34 cellular contexts compared by ENCODE assay signal in genomic region chr13:32674503-32674902, GRCh38.
A peak's percentile ranks its signal among the peaks of the same experiment; 100 is the strongest.
DNase-seq lines count a peak whose midpoint lies in the region; ATAC-seq and TF ChIP-seq lines count a peak whose summit lies in the region.
"Had no signal": no experiment of that assay in that cellular context is flagged by ENCODE, and none has a peak within 500 bp of the region (broad histone marks: within the 10 kb centered on the region; RNA-seq: fewer than 3 reads in every experiment).

No MANE protein-coding gene starts in this region.

- no peak for ATAC-seq in activated CD8-positive, alpha-beta memory T cell treated with anti-CD3 and anti-CD28 coated beads, Interleukin-2, amount 10 ng/mL, durations not matched to agents 7 days and 5 days
- no peak for ATAC-seq in stimulated activated effector memory CD8-positive, alpha-beta T cell treated with anti-CD3 and anti-CD28 coated beads, Interleukin-12 subunit alpha, Interleukin-12 subunit beta, amount 100 ng/mL, for 72 hours
- ATAC-seq in GM21576 (IDR thresholded peaks at IDR 0.05; ENCODE audit: unreplicated experiment) = no peak
- ATAC-seq: A549; CD8-positive, alpha-beta T cell had no signal

- CTCF ChIA-PET in activated CD8-positive, alpha-beta memory T cell treated with anti-CD3 and anti-CD28 coated beads, Interleukin-2, amount 10 ng/mL, durations not matched to agents 7 days and 5 days (lab: Charles Lee) = interaction anchor here (0.6 to 1.1 kb wide), 2 partner anchors 35 to 310 kb away, joined by 3 read pairs; no protein-coding TSS in a partner anchor
- CTCF ChIA-PET in HEK293 (lab: Yijun Ruan, JAX) = no interaction called here

- no peaks in the 10 kb centered on the region for H3K4me1 ChIP-seq in HEK293 (ENCODE audit: control insufficient read depth, insufficient read depth, low read length)
- H3K4me1 ChIP-seq: A549; BE2C; BLaER1; BLaER1 treated with 17β-estradiol and CSF1 and Interleukin-3, amounts not matched to agents 10 nM and 100 nM; Caco-2 had no signal

- no peak overlapping the region for H3K27ac ChIP-seq in HEK293 (ENCODE audit: extremely low read depth, low read depth, low read length)
- H3K27ac ChIP-seq: 22Rv1; A549; BLaER1; BLaER1 treated with 17β-estradiol and CSF1 and Interleukin-3, amounts not matched to agents 10 nM and 100 nM; C4-2B had no signal

- TF ChIP-seq CTCF in HEK293 (tag by site-specific recombination; IDR thresholded peaks at IDR 0.05) (no peak), chondrocyte (IDR thresholded peaks at IDR 0.05) (no peak), CD14-positive monocyte (IDR thresholded peaks at IDR 0.05) (no peak)

- no peak overlapping the region for H3K4me3 Mint-ChIP-seq in activated CD8-positive, alpha-beta memory T cell treated with anti-CD3 and anti-CD28 coated beads, Interleukin-2, amount 10 ng/mL, durations not matched to agents 7 days and 5 days
- no peak overlapping the region for H3K4me3 Mint-ChIP-seq in chondrocyte (ENCODE audit: unreplicated experiment)
- no peak overlapping the region for H3K4me3 Mint-ChIP-seq in stimulated activated effector memory CD8-positive, alpha-beta T cell treated with anti-CD3 and anti-CD28 coated beads, Interleukin-12 subunit alpha, Interleukin-12 subunit beta, amount 100 ng/mL, for 72 hours
- no peak overlapping the region for H3K4me3 Mint-ChIP-seq in CD14-positive monocyte
- H3K4me3 Mint-ChIP-seq: B cell; CD4-positive, alpha-beta memory T cell; CD4-positive, alpha-beta T cell; CD4-positive, CD25-positive, alpha-beta regulatory T cell; CD8-positive, alpha-beta memory T cell; CD8-positive, alpha-beta T cell had no signal

- DNase-seq in activated CD8-positive, alpha-beta memory T cell treated with anti-CD3 and anti-CD28 coated beads, Interleukin-2, amount 10 ng/mL, durations not matched to agents 7 days and 5 days = no peak
- no peak for DNase-seq in activated CD8-positive, alpha-beta memory T cell treated with anti-CD3 and anti-CD28 coated beads, Interleukin-2, amount 50 U/mL, for 48 hours
- no peak for DNase-seq in chondrocyte (ENCODE audit: low spot score)
- no peak for DNase-seq in stimulated activated effector memory CD8-positive, alpha-beta T cell treated with anti-CD3 and anti-CD28 coated beads, Interleukin-12 subunit alpha, Interleukin-12 subunit beta, amount 100 ng/mL, for 72 hours (ENCODE audit: low spot score in 2 of 2)
- no peak for DNase-seq in SKM-1 (lab: John Stamatoyannopoulos, UW; ENCODE audit: unreplicated experiment)
- no peak for DNase-seq in CD14-positive monocyte (ENCODE audit: low spot score)
- DNase-seq: 8988T; ACHN; AML-193; BE2C; C1 segment of cervical spinal cord; Caco-2; Calu3; CD4-positive, alpha-beta memory T cell; CD4-positive, alpha-beta T cell; CD4-positive, CD25-positive, alpha-beta regulatory T cell; CD8-positive, alpha-beta memory T cell; CD8-positive, alpha-beta T cell; COR-L47; DMS 273 treated with DMSO at 0.1 percent for 48 hours; DMS153; DMS53; DMS79; DMS79 treated with DMSO at 0.1 percent for 48 hours; DND-41; EL had no signal

- peaks cover 3 to 6% of the 10 kb centered on the region in 2 experiments for H3K36me3 ChIP-seq in HEK293 (ENCODE audit: control insufficient read depth in 2 of 2, insufficient read depth in 1 of 2, low read length in 2 of 2)

- H3K9me3 ChIP-seq in HEK293 (ENCODE audit: control insufficient read depth, insufficient read depth, low read depth, low read length) = no peaks in the 10 kb centered on the region
- H3K9me3 ChIP-seq: BE2C; BLaER1; BLaER1 treated with 17β-estradiol and CSF1 and Interleukin-3, amounts not matched to agents 10 nM and 100 nM; Caco-2 had no signal

- no peak overlapping the region for H3K4me3 ChIP-seq in HEK293 (ENCODE audit: low read depth, low read length)
- H3K4me3 ChIP-seq: A549; BLaER1; BLaER1 treated with 17β-estradiol and CSF1 and Interleukin-3, amounts not matched to agents 10 nM and 100 nM had no signal

- no peaks in the 10 kb centered on the region for H3K9me3 Mint-ChIP-seq in activated CD8-positive, alpha-beta memory T cell treated with anti-CD3 and anti-CD28 coated beads, Interleukin-2, amount 10 ng/mL, durations not matched to agents 7 days and 5 days (ENCODE audit: low read depth)
- H3K9me3 Mint-ChIP-seq in chondrocyte (ENCODE audit: low read depth) = peaks cover 5% of the 10 kb centered on the region
- no peaks in the 10 kb centered on the region for H3K9me3 Mint-ChIP-seq in stimulated activated effector memory CD8-positive, alpha-beta T cell treated with anti-CD3 and anti-CD28 coated beads, Interleukin-12 subunit alpha, Interleukin-12 subunit beta, amount 100 ng/mL, for 72 hours
- H3K9me3 Mint-ChIP-seq in CD14-positive monocyte = peaks cover 0 to 4% (median 0%) of the 10 kb centered on the region in 7 donors
- H3K9me3 Mint-ChIP-seq: CD4-positive, alpha-beta memory T cell; CD4-positive, alpha-beta T cell; CD8-positive, alpha-beta memory T cell; CD8-positive, alpha-beta T cell had no signal

- no peaks in the 10 kb centered on the region for H3K27me3 Mint-ChIP-seq in activated CD8-positive, alpha-beta memory T cell treated with anti-CD3 and anti-CD28 coated beads, Interleukin-2, amount 10 ng/mL, durations not matched to agents 7 days and 5 days
- H3K27me3 Mint-ChIP-seq in chondrocyte (ENCODE audit: low read depth) (no peaks in the 10 kb centered on the region), CD14-positive monocyte (ENCODE audit: low read depth in 3 of 3) (no peaks in the 10 kb centered on the region)
- H3K27me3 Mint-ChIP-seq: B cell; CD4-positive, alpha-beta memory T cell; CD4-positive, alpha-beta T cell; CD4-positive, CD25-positive, alpha-beta regulatory T cell; CD8-positive, alpha-beta memory T cell had no signal

- H3K27ac Mint-ChIP-seq in activated CD8-positive, alpha-beta memory T cell treated with anti-CD3 and anti-CD28 coated beads, Interleukin-2, amount 10 ng/mL, durations not matched to agents 7 days and 5 days = peak overlapping the region; percentile 13
- H3K27ac Mint-ChIP-seq in chondrocyte (ENCODE audit: unreplicated experiment) = peak overlapping the region; percentile 28
- H3K27ac Mint-ChIP-seq in stimulated activated effector memory CD8-positive, alpha-beta T cell treated with anti-CD3 and anti-CD28 coated beads, Interleukin-12 subunit alpha, Interleukin-12 subunit beta, amount 100 ng/mL, for 72 hours = peak overlapping the region; percentile 2
- H3K27ac Mint-ChIP-seq in CD14-positive monocyte = no peak overlapping the region
- H3K27ac Mint-ChIP-seq: B cell; CD4-positive, alpha-beta T cell; CD8-positive, alpha-beta memory T cell; CD8-positive, alpha-beta T cell had no signal

- H3K36me3 Mint-ChIP-seq in activated CD8-positive, alpha-beta memory T cell treated with anti-CD3 and anti-CD28 coated beads, Interleukin-2, amount 10 ng/mL, durations not matched to agents 7 days and 5 days = peaks cover 36% of the 10 kb centered on the region
- H3K36me3 Mint-ChIP-seq in chondrocyte (ENCODE audit: low read depth) = peaks cover 26% of the 10 kb centered on the region
- H3K36me3 Mint-ChIP-seq in stimulated activated effector memory CD8-positive, alpha-beta T cell treated with anti-CD3 and anti-CD28 coated beads, Interleukin-12 subunit alpha, Interleukin-12 subunit beta, amount 100 ng/mL, for 72 hours = peaks cover 88% of the 10 kb centered on the region
- H3K36me3 Mint-ChIP-seq in CD14-positive monocyte = peaks cover 68 to 70% of the 10 kb centered on the region in 2 donors

- intact Hi-C loops in CD14-positive monocyte (cut with micrococcal nuclease) = no loop called here

- POLR2A ChIA-PET in HEK293 (lab: Yijun Ruan, JAX) = no interaction called here

- H3K4me1 Mint-ChIP-seq in activated CD8-positive, alpha-beta memory T cell treated with anti-CD3 and anti-CD28 coated beads, Interleukin-2, amount 10 ng/mL, durations not matched to agents 7 days and 5 days = no peaks in the 10 kb centered on the region
- H3K4me1 Mint-ChIP-seq in chondrocyte (ENCODE audit: low read depth) = peaks cover 15% of the 10 kb centered on the region
- peaks cover 6% of the 10 kb centered on the region for H3K4me1 Mint-ChIP-seq in stimulated activated effector memory CD8-positive, alpha-beta T cell treated with anti-CD3 and anti-CD28 coated beads, Interleukin-12 subunit alpha, Interleukin-12 subunit beta, amount 100 ng/mL, for 72 hours
- H3K4me1 Mint-ChIP-seq in CD14-positive monocyte = no peaks in the 10 kb centered on the region
- H3K4me1 Mint-ChIP-seq: B cell; CD4-positive, alpha-beta memory T cell; CD8-positive, alpha-beta memory T cell had no signal

TF ChIP-seq in HEK293, 187 proteins besides CTCF, POLR2A, EP300 and RAD21:
- TF ChIP-seq KLF16 (tag by site-specific recombination; IDR thresholded peaks at IDR 0.05) (no peak), ZNF133 (tag by site-specific recombination; IDR thresholded peaks at IDR 0.05) (peak; percentile 96), ZNF768 (tag by site-specific recombination; IDR thresholded peaks at IDR 0.05) (no peak), ZNF707 (tag by site-specific recombination; IDR thresholded peaks at IDR 0.05) (no peak), SCRT2 (tag by site-specific recombination; IDR thresholded peaks at IDR 0.05) (no peak), ZNF280C (tag by site-specific recombination; IDR thresholded peaks at IDR 0.05) (no peak)
TF ChIP-seq in HEK293: peak in this region for 1.

Comparison
In these comparisons a context has a peak if more than half of its experiments do, and no peak if none do; other contexts are left out.
1. H3K27ac Mint-ChIP-seq: peak in activated CD8-positive, alpha-beta memory T cell treated with anti-CD3 and anti-CD28 coated beads, Interleukin-2, amount 10 ng/mL, durations not matched to agents 7 days and 5 days (single experiment), chondrocyte (single experiment) and stimulated activated effector memory CD8-positive, alpha-beta T cell treated with anti-CD3 and anti-CD28 coated beads, Interleukin-12 subunit alpha, Interleukin-12 subunit beta, amount 100 ng/mL, for 72 hours (single experiment); none in CD14-positive monocyte (0 of 7).